Comparison of ENCODE assay signal across 8 cellular contexts in the genomic region with DNA sequence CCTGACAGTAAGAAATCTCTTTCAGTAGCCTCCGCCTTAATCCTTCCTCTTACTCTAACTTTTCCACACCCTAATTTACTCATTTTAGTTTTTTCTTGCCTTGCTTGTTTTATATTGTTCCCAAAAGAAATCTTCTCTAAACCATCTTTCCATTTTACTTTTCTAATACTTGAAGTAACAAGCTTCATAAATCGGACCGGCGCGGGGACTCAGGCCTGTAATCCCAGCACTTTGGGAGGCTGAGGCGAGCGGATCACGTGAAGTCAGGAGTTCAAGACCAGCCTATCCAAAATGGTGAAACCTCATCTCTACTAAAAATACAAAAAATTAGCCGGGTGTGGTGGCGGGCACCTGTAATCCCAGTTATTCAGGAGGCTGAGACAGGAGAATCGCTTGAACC. TPM values are rescaled to one million over a fixed set of nuclear protein-coding genes. Genes with fewer than 3 reads are reported as not detected.
DNase-seq lines count a peak whose midpoint lies in the region; ATAC-seq and TF ChIP-seq lines count a peak whose summit lies in the region.

No MANE protein-coding gene starts in this region.

- no peak for ATAC-seq in heart right ventricle
- ATAC-seq in Right ventricle myocardium inferior, result no peak
- no peak for ATAC-seq in activated naive CD8-positive, alpha-beta T cell treated with anti-CD3 and anti-CD28 coated beads, Interleukin-2, amount 50 U/mL, for 24 hours
- ATAC-seq in memory B cell (ENCODE audit: low read depth), result no peak
- ATAC-seq in upper lobe of right lung, result no peak

- no peaks in the 10 kb centered on the region for H3K9me3 ChIP-seq in heart right ventricle
- no peaks in the 10 kb centered on the region for H3K9me3 ChIP-seq in upper lobe of right lung

- H3K36me3 ChIP-seq in heart right ventricle (no peaks in the 10 kb centered on the region), upper lobe of right lung (no peaks in the 10 kb centered on the region)

- H3K27ac ChIP-seq in heart right ventricle (peak overlapping the region in 3 of 10 donors; percentile 64 to 85 (median 65)), upper lobe of right lung (no peak overlapping the region)

- H3K9me3 Mint-ChIP-seq in activated naive CD8-positive, alpha-beta T cell treated with anti-CD3 and anti-CD28 coated beads, Interleukin-2, amount 50 U/mL, for 24 hours, result no peaks in the 10 kb centered on the region
- no peaks in the 10 kb centered on the region for H3K9me3 Mint-ChIP-seq in memory B cell

- H3K4me1 ChIP-seq in heart right ventricle (peaks cover 0 to 76% (median 51%) of the 10 kb centered on the region in 9 donors), upper lobe of right lung (peaks cover 28% of the 10 kb centered on the region)

- no peaks in the 10 kb centered on the region for H3K27me3 Mint-ChIP-seq in activated naive CD8-positive, alpha-beta T cell treated with anti-CD3 and anti-CD28 coated beads, Interleukin-2, amount 50 U/mL, for 24 hours
- no peaks in the 10 kb centered on the region for H3K27me3 Mint-ChIP-seq in memory B cell

- H3K27me3 ChIP-seq in heart right ventricle (no peaks in the 10 kb centered on the region), upper lobe of right lung (no peaks in the 10 kb centered on the region)

- DNase-seq in heart right ventricle (no peak), Right ventricle myocardium inferior (ENCODE audit: missing footprints) (no peak), memory B cell (ENCODE audit: low spot score in 2 of 2) (no peak), upper lobe of right lung (no peak), GM10266 (ENCODE audit: extremely low spot score) (no peak), lower leg skin (ENCODE audit: low spot score in 2 of 2) (no peak), CD1c-positive myeloid dendritic cell (ENCODE audit: extremely low spot score) (no peak)
- DNase-seq in activated naive CD8-positive, alpha-beta T cell treated with anti-CD3 and anti-CD28 coated beads, Interleukin-2, amount 50 U/mL, for 24 hours, result no peak

- H3K27ac Mint-ChIP-seq in activated naive CD8-positive, alpha-beta T cell treated with anti-CD3 and anti-CD28 coated beads, Interleukin-2, amount 50 U/mL, for 24 hours, result peak overlapping the region; percentile 91
- H3K27ac Mint-ChIP-seq in memory B cell, result peak overlapping the region; percentile 48

- H3K4me1 Mint-ChIP-seq in activated naive CD8-positive, alpha-beta T cell treated with anti-CD3 and anti-CD28 coated beads, Interleukin-2, amount 50 U/mL, for 24 hours, result peaks cover 64% of the 10 kb centered on the region
- peaks cover 44% of the 10 kb centered on the region for H3K4me1 Mint-ChIP-seq in memory B cell

- peaks cover under 1% of the 10 kb centered on the region for H3K36me3 Mint-ChIP-seq in activated naive CD8-positive, alpha-beta T cell treated with anti-CD3 and anti-CD28 coated beads, Interleukin-2, amount 50 U/mL, for 24 hours (ENCODE audit: low read depth)
- peaks cover 2% of the 10 kb centered on the region for H3K36me3 Mint-ChIP-seq in memory B cell

- 93 to 94% methylated on average over 11 of the region's 11 CpGs for WGBS in heart right ventricle, 2 donors
- WGBS in lower leg skin, 2 donors, result 92 to 93% methylated on average over 11 of the region's 11 CpGs

- H3K4me3 ChIP-seq in heart right ventricle (peak overlapping the region in 9 of 10 donors; percentile 2 to 68 (median 62)), upper lobe of right lung (peak overlapping the region; percentile 64), lower leg skin (ENCODE audit: low read depth, poor library complexity, severe bottlenecking) (no peak overlapping the region)

- intact Hi-C loops in heart right ventricle (cut with DNase I) (loop anchor here in 1 of 10 donors (10.0 kb wide), 1 partner anchor 303 kb away; a partner anchor contains a TSS), Right ventricle myocardium inferior (cut with DNase I) (no loop called here), upper lobe of right lung (cut with DNase I) (no loop called here), lower leg skin (cut with DNase I; ENCODE audit: low total_unique reads) (no loop called here)

- TF ChIP-seq CTCF in heart right ventricle (IDR thresholded peaks at IDR 0.05) (no peak), upper lobe of right lung (IDR thresholded peaks at IDR 0.05) (no peak), GM10266 (IDR thresholded peaks at IDR 0.05; ENCODE audit: control insufficient read depth, insufficient read depth, low read depth, missing control alignments) (no peak), lower leg skin (IDR thresholded peaks at IDR 0.05) (no peak)

- peak overlapping the region; percentile 81 for H3K4me3 Mint-ChIP-seq in activated naive CD8-positive, alpha-beta T cell treated with anti-CD3 and anti-CD28 coated beads, Interleukin-2, amount 50 U/mL, for 24 hours
- H3K4me3 Mint-ChIP-seq in memory B cell, result peak overlapping the region; percentile 78

- no peak for TF ChIP-seq POLR2A in lower leg skin (IDR thresholded peaks at IDR 0.05)

RNA-seq across cellular contexts. Expression of a gene that starts 17.3 kb away (rescaled TPM):
- total RNA-seq in heart right ventricle (10 to 100 TPM; 33.5 to 59.6 (median 46.1) TPM), Right ventricle myocardium inferior (43.7 TPM), upper lobe of right lung (47.5 TPM), lower leg skin (10 to 100 TPM; 14.6 to 24.6 (median 17.7) TPM)
- polyA plus RNA-seq in heart right ventricle, result 1 to 10 TPM; 2.9 to 4.8 TPM
